ENCODE assay signal across 15 cellular contexts in genomic region chr7:1754345-1754908, GRCh38.
A peak's percentile ranks its signal among the peaks of the same experiment; 100 is the strongest.
DNase-seq lines count a peak whose midpoint lies in the region; ATAC-seq, FAIRE-seq and TF ChIP-seq lines count a peak whose summit lies in the region.
"Had no signal": no experiment of that assay in that cellular context is flagged by ENCODE, and none has a peak within 500 bp of the region (broad histone marks: within the 10 kb centered on the region; RNA-seq: fewer than 3 reads in every experiment).

No MANE protein-coding gene starts in this region.

- no peak overlapping the region for H3K4me3 Mint-ChIP-seq in activated CD4-positive, alpha-beta T cell treated with anti-CD3 and anti-CD28 coated beads, Interleukin-2, amount 10 ng/mL, durations not matched to agents 7 days and 5 days
- H3K4me3 Mint-ChIP-seq in naive B cell: peak overlapping the region in 3 of 8 donors; percentile 7 to 44 (median 44)
- H3K4me3 Mint-ChIP-seq: CD4-positive, CD25-positive, alpha-beta regulatory T cell; H9 had no signal

- intact Hi-C loops in body of pancreas (cut with DNase I): no loop called here

- H3K27me3 ChIP-seq in body of pancreas: peaks cover 0 to 28% of the 10 kb centered on the region in 2 donors

- H3K9me3 ChIP-seq in HEK293 (ENCODE audit: control insufficient read depth, insufficient read depth, low read depth, low read length) (no peaks in the 10 kb centered on the region), body of pancreas (no peaks in the 10 kb centered on the region)
- H3K9me3 ChIP-seq: BLaER1 treated with 17β-estradiol and CSF1 and Interleukin-3, amounts not matched to agents 10 nM and 100 nM had no signal

- peak overlapping the region; percentile 41 for H3K27ac Mint-ChIP-seq in activated CD4-positive, alpha-beta T cell treated with anti-CD3 and anti-CD28 coated beads, Interleukin-2, amount 10 ng/mL, durations not matched to agents 7 days and 5 days
- H3K27ac Mint-ChIP-seq in naive B cell: peak overlapping the region in 4 of 6 donors; percentile 36 to 87 (median 76)
- H3K27ac Mint-ChIP-seq: H9 had no signal

- H3K27ac ChIP-seq in HEK293 (ENCODE audit: extremely low read depth, low read depth, low read length) (no peak overlapping the region), body of pancreas (no peak overlapping the region)
- H3K27ac ChIP-seq: 22Rv1; BLaER1 treated with 17β-estradiol and CSF1 and Interleukin-3, amounts not matched to agents 10 nM and 100 nM had no signal

- no peak for TF ChIP-seq CTCF in HEK293 (tag by site-specific recombination; IDR thresholded peaks at IDR 0.05)
- no peak for TF ChIP-seq CTCF in body of pancreas (IDR thresholded peaks at IDR 0.05)

- no peak for TF ChIP-seq POLR2A in body of pancreas (IDR thresholded peaks at IDR 0.05)

- no peaks in the 10 kb centered on the region for H3K36me3 ChIP-seq in HEK293 (ENCODE audit: control insufficient read depth in 2 of 2, insufficient read depth in 1 of 2, low read length in 2 of 2)
- H3K36me3 ChIP-seq in body of pancreas (replicated peaks in 1 of 2; ENCODE audit: insufficient read depth in 1 of 2, low read depth in 2 of 2): no peaks in the 10 kb centered on the region
- H3K36me3 ChIP-seq: BLaER1 treated with 17β-estradiol and CSF1 and Interleukin-3, amounts not matched to agents 10 nM and 100 nM had no signal

- H3K4me3 ChIP-seq in HEK293 (ENCODE audit: low read depth, low read length): no peak overlapping the region
- no peak overlapping the region for H3K4me3 ChIP-seq in body of pancreas
- H3K4me3 ChIP-seq: BLaER1 treated with 17β-estradiol and CSF1 and Interleukin-3, amounts not matched to agents 10 nM and 100 nM; GM12878 had no signal

- H3K27me3 Mint-ChIP-seq in activated CD4-positive, alpha-beta T cell treated with anti-CD3 and anti-CD28 coated beads, Interleukin-2, amount 10 ng/mL, durations not matched to agents 7 days and 5 days: peaks cover 4% of the 10 kb centered on the region
- H3K27me3 Mint-ChIP-seq in naive B cell: peaks cover 4 to 29% (median 21%) of the 10 kb centered on the region in 3 donors

- peaks cover 3% of the 10 kb centered on the region for H3K9me3 Mint-ChIP-seq in activated CD4-positive, alpha-beta T cell treated with anti-CD3 and anti-CD28 coated beads, Interleukin-2, amount 10 ng/mL, durations not matched to agents 7 days and 5 days
- H3K9me3 Mint-ChIP-seq in naive B cell: peaks cover 0 to 10% (median 3%) of the 10 kb centered on the region in 7 donors
- H3K9me3 Mint-ChIP-seq: H9 had no signal

- ATAC-seq in naive B cell (ENCODE audit: low read depth in 2 of 2) (peak; percentile 64 to 65), body of pancreas (no peak)
- ATAC-seq: GM12878 had no signal

- CTCF ChIA-PET in activated CD4-positive, alpha-beta T cell treated with anti-CD3 and anti-CD28 coated beads, Interleukin-2, amount 10 ng/mL, durations not matched to agents 7 days and 5 days (lab: Charles Lee): no interaction called here
- CTCF ChIA-PET in HEK293 (lab: Yijun Ruan, JAX): interaction anchor here (0.8 kb wide), 1 partner anchor 767 kb away, joined by 3 read pairs; no protein-coding TSS in a partner anchor

- no peak for DNase-seq in activated CD4-positive, alpha-beta T cell treated with anti-CD3 and anti-CD28 coated beads, Interleukin-2, amount 10 ng/mL, durations not matched to agents 7 days and 5 days
- no peak for DNase-seq in activated CD4-positive, alpha-beta T cell treated with anti-CD3 and anti-CD28 coated beads, Interleukin-2, amount 50 U/mL, for 4 hours
- DNase-seq in RCC 7860 (ENCODE audit: low spot score): peak; percentile 7
- DNase-seq in naive B cell: peak; percentile 15
- no peak for DNase-seq in body of pancreas
- no peak for DNase-seq in GM19239 (ENCODE audit: insufficient read length, low spot score)
- no peak for DNase-seq in NCI-H226
- DNase-seq: CD4-positive, CD25-positive, alpha-beta regulatory T cell; GOT3; H9 had no signal

- WGBS in body of pancreas, 2 donors: 71 to 79% methylated on average over 5 of the region's 5 CpGs

- POLR2A ChIA-PET in activated CD4-positive, alpha-beta T cell treated with anti-CD3 and anti-CD28 coated beads, Interleukin-2, amount 10 ng/mL, durations not matched to agents 7 days and 5 days (lab: Charles Lee): no interaction called here
- POLR2A ChIA-PET in HEK293 (lab: Yijun Ruan, JAX): interaction anchor here (0.6 kb wide), 1 partner anchor 26 kb away, joined by 6 read pairs; no protein-coding TSS in a partner anchor

- peaks cover 1% of the 10 kb centered on the region for H3K36me3 Mint-ChIP-seq in activated CD4-positive, alpha-beta T cell treated with anti-CD3 and anti-CD28 coated beads, Interleukin-2, amount 10 ng/mL, durations not matched to agents 7 days and 5 days (ENCODE audit: low read depth)
- no peaks in the 10 kb centered on the region for H3K36me3 Mint-ChIP-seq in naive B cell
- H3K36me3 Mint-ChIP-seq: CD4-positive, CD25-positive, alpha-beta regulatory T cell had no signal

- peaks cover 5% of the 10 kb centered on the region for H3K4me1 Mint-ChIP-seq in activated CD4-positive, alpha-beta T cell treated with anti-CD3 and anti-CD28 coated beads, Interleukin-2, amount 10 ng/mL, durations not matched to agents 7 days and 5 days
- H3K4me1 Mint-ChIP-seq in naive B cell: peaks cover 17 to 33% (median 21%) of the 10 kb centered on the region in 3 donors

- H3K4me1 ChIP-seq in HEK293 (ENCODE audit: control insufficient read depth, insufficient read depth, low read length) (no peaks in the 10 kb centered on the region), body of pancreas (peaks cover 11% of the 10 kb centered on the region)

- no peak for FAIRE-seq in RCC 7860 (lab: Jason Lieb, UNC)
- FAIRE-seq in GM19239 (lab: Jason Lieb, UNC): no peak
- FAIRE-seq: GM12878, GM18507 had no signal

TF ChIP-seq in HEK293, 187 proteins besides CTCF, POLR2A, EP300 and RAD21:
- TF ChIP-seq ZBTB26 (tag by site-specific recombination; optimal IDR thresholded peaks at IDR 0.05) (no peak), ZNF140 (tag by site-specific recombination; IDR thresholded peaks at IDR 0.05) (no peak), HOXA7 (CRISPR knock-in tag; IDR thresholded peaks at IDR 0.05; ENCODE audit: borderline replicate concordance) (no peak), ZNF560 (tag by site-specific recombination; IDR thresholded peaks at IDR 0.05; ENCODE audit: borderline replicate concordance) (no peak), ZNF366 (tag by site-specific recombination; conservative IDR thresholded peaks at IDR 0.05) (peak; percentile 86), PRDM1 (tag by site-specific recombination; IDR thresholded peaks at IDR 0.05) (peak; percentile 29; the same call in 1 of the 2 replicates)

Comparison
In these comparisons a context has a peak if more than half of its experiments do, and no peak if none do; other contexts are left out.
1. DNase-seq: peak in RCC 7860 (single experiment) and naive B cell (single experiment); none in activated CD4-positive, alpha-beta T cell treated with anti-CD3 and anti-CD28 coated beads, Interleukin-2, amount 10 ng/mL, durations not matched to agents 7 days and 5 days (single experiment), activated CD4-positive, alpha-beta T cell treated with anti-CD3 and anti-CD28 coated beads, Interleukin-2, amount 50 U/mL, for 4 hours (0 of 2), body of pancreas (0 of 4), GM19239 (single experiment) and NCI-H226 (single experiment).